Comparison of ENCODE assay signal across 1 cellular context in the genomic region with DNA sequence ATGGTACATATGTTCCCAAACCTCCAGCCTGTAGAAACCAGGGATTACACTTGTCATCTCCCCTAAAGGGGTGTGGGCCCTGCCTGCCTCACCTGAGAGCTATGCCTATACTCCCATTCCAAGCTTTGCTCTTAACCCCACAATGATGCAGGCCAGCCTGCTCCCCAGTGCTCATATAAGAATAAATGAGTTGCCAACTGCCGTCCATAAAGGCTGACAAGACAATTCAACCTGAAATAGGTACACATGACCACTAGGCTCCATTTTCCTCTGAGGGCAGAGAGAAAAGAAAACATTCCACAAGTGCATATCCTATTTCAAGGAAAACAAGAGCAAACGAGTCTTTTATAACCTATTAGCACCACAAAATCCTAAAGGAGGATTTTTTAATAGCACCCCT.
TF ChIP-seq lines count a peak whose summit lies in the region.

No MANE protein-coding gene starts in this region.

TF ChIP-seq in GM23338, 12 proteins besides CTCF, POLR2A, EP300 and RAD21 (continued from another document):
- TF ChIP-seq CREB1 (CRISPR knock-in tag; IDR thresholded peaks at IDR 0.05; ENCODE audit: low read depth) (no peak), EZH2 (IDR thresholded peaks at IDR 0.05; ENCODE audit: low read depth, unreplicated experiment) (no peak)
